7 cellular contexts compared by ENCODE assay signal in genomic region chr16:28375115-28375514, GRCh38. TPM values are rescaled to one million over a fixed set of nuclear protein-coding genes. Genes with fewer than 3 reads are reported as not detected.
A peak's percentile ranks its signal among the peaks of the same experiment; 100 is the strongest.
DNase-seq lines count a peak whose midpoint lies in the region; ATAC-seq, FAIRE-seq and TF ChIP-seq lines count a peak whose summit lies in the region.
"Not testable (repeated sequence)": the region's sequence is repeated elsewhere in the genome, so short reads cannot be mapped to it uniquely, and the experiment has no call there.

No MANE protein-coding gene starts in this region.

- not testable (repeated sequence) for H3K9me3 ChIP-seq in GM12878 (replicated peaks; ENCODE audit: control insufficient read depth, insufficient read depth, low read length); lower lobe of right lung; prostate gland

- H3K4me3 ChIP-seq in GM23338, GM12878, lower lobe of right lung, prostate gland: not testable (repeated sequence)

- H3K36me3 ChIP-seq in GM23338 (ENCODE audit: insufficient read depth); GM12878 (ENCODE audit: control insufficient read depth in 2 of 2, insufficient read depth in 2 of 2, low read length in 1 of 2); lower lobe of right lung; prostate gland: not testable (repeated sequence)

- not testable (repeated sequence) for H3K27me3 Mint-ChIP-seq in GM23338 (ENCODE audit: insufficient read depth, low read depth, poor library complexity); activated CD8-positive, alpha-beta T cell treated with anti-CD3 and anti-CD28 coated beads, Interleukin-2, amount 10 ng/mL, durations not matched to agents 7 days and 5 days (ENCODE audit: low read depth)

- not testable (repeated sequence) for H3K9me3 Mint-ChIP-seq in GM23338; activated CD8-positive, alpha-beta T cell treated with anti-CD3 and anti-CD28 coated beads, Interleukin-2, amount 10 ng/mL, durations not matched to agents 7 days and 5 days (ENCODE audit: insufficient read depth)

- not testable (repeated sequence) for TF ChIP-seq POLR2A in GM12878 (IDR thresholded peaks at IDR 0.05; ENCODE audit: low read depth, low read length); prostate gland (IDR thresholded peaks at IDR 0.05)

- not testable (repeated sequence) for DNase-seq in GM23338 (ENCODE audit: low spot score); GM12878 (ENCODE audit: low read depth, low spot score); Right ventricle myocardium superior; lower lobe of right lung
- peak; percentile 19 for DNase-seq in activated CD8-positive, alpha-beta T cell treated with anti-CD3 and anti-CD28 coated beads, Interleukin-2, amount 10 ng/mL, durations not matched to agents 7 days and 5 days
- DNase-seq in prostate gland (ENCODE audit: low spot score): peak; percentile 4

- H3F3A ChIP-seq in GM23338 (replicated peaks; ENCODE audit: low read depth): not testable (repeated sequence)

- in situ Hi-C loops in GM12878 (cut with MboI): not testable (repeated sequence)

- H3K4me2 ChIP-seq in GM23338; GM12878 (ENCODE audit: control insufficient read depth, insufficient read depth): not testable (repeated sequence)

- SMC1A ChIA-PET in GM12878 (lab: Charles Lee; ENCODE audit: uncharacterized antibody, unreplicated experiment): not testable (repeated sequence)

- H3K4me3 Mint-ChIP-seq in GM23338; activated CD8-positive, alpha-beta T cell treated with anti-CD3 and anti-CD28 coated beads, Interleukin-2, amount 10 ng/mL, durations not matched to agents 7 days and 5 days: not testable (repeated sequence)

- not testable (repeated sequence) for TF ChIP-seq RAD21 in GM12878 (IDR thresholded peaks at IDR 0.05; ENCODE audit: insufficient read depth, low read depth, low read length)

- H3K27ac ChIP-seq in GM23338 (ENCODE audit: low read depth); GM12878 (ENCODE audit: control insufficient read depth, insufficient read depth); lower lobe of right lung; prostate gland: not testable (repeated sequence)

- CTCF ChIA-PET in activated CD8-positive, alpha-beta T cell treated with anti-CD3 and anti-CD28 coated beads, Interleukin-2, amount 10 ng/mL, durations not matched to agents 7 days and 5 days (lab: Charles Lee); GM12878 (lab: Yijun Ruan, JAX): not testable (repeated sequence)

- H3K27ac Mint-ChIP-seq in GM23338; activated CD8-positive, alpha-beta T cell treated with anti-CD3 and anti-CD28 coated beads, Interleukin-2, amount 10 ng/mL, durations not matched to agents 7 days and 5 days: not testable (repeated sequence)

- intact Hi-C loops in GM12878 (cut with micrococcal nuclease; ENCODE audit: unreplicated experiment); Right ventricle myocardium superior (cut with DNase I); lower lobe of right lung (cut with DNase I); prostate gland (cut with DNase I): not testable (repeated sequence)

- H3K79me2 ChIP-seq in GM23338 (replicated peaks; ENCODE audit: insufficient read depth); GM12878 (ENCODE audit: control insufficient read depth, insufficient read depth, low read length): not testable (repeated sequence)

- not testable (repeated sequence) for H2AFZ ChIP-seq in GM23338; GM12878 (ENCODE audit: control insufficient read depth, low read depth, low read length)

- not testable (repeated sequence) for FAIRE-seq in GM12878 (lab: Jason Lieb, UNC)

- H3K36me3 Mint-ChIP-seq in GM23338 (ENCODE audit: low read depth); activated CD8-positive, alpha-beta T cell treated with anti-CD3 and anti-CD28 coated beads, Interleukin-2, amount 10 ng/mL, durations not matched to agents 7 days and 5 days (ENCODE audit: low read depth): not testable (repeated sequence)

- WGBS in GM12878 (ENCODE audit: insufficient coverage, insufficient replicate concordance, low lambda C conversion rate, missing lambda C conversion rate): 0% methylated on average over 2 of the region's 8 CpGs
- no CpG with 5 or more reads among the region's 8 CpGs for WGBS in prostate gland

- RAD21 ChIA-PET in GM12878 (lab: Charles Lee; ENCODE audit: unreplicated experiment): not testable (repeated sequence)

- H3K9me2 ChIP-seq in GM23338 (ENCODE audit: insufficient read depth): not testable (repeated sequence)

- H3K4me1 ChIP-seq in GM23338 (ENCODE audit: insufficient read depth); GM12878 (ENCODE audit: control insufficient read depth, insufficient read depth, low read length); lower lobe of right lung; prostate gland (replicated peaks): not testable (repeated sequence)

- not testable (repeated sequence) for H3K27me3 ChIP-seq in GM23338 (ENCODE audit: insufficient read depth); GM12878 (replicated peaks in 1 of 2; ENCODE audit: control insufficient read depth in 2 of 2, insufficient read depth in 2 of 2, low read length in 1 of 2); lower lobe of right lung (ENCODE audit: low read depth); prostate gland (replicated peaks; ENCODE audit: insufficient read depth)

- POLR2A ChIA-PET in activated CD8-positive, alpha-beta T cell treated with anti-CD3 and anti-CD28 coated beads, Interleukin-2, amount 10 ng/mL, durations not matched to agents 7 days and 5 days (lab: Charles Lee); GM12878 (lab: Charles Lee): not testable (repeated sequence)

- H3K9ac ChIP-seq in GM12878 (ENCODE audit: control insufficient read depth, insufficient read depth, low read length): not testable (repeated sequence)

- ATAC-seq in GM23338 (peak; percentile 86), SK-N-SH treated with all-trans-retinoic acid at 6 μM for 48 hours (peak; percentile 67), GM12878 (peak; percentile 77), Right ventricle myocardium superior (ENCODE audit: poor library complexity) (peak; percentile 53), lower lobe of right lung (peak; percentile 77 to 79)
- ATAC-seq in activated CD8-positive, alpha-beta T cell treated with anti-CD3 and anti-CD28 coated beads, Interleukin-2, amount 10 ng/mL, durations not matched to agents 7 days and 5 days: peak; percentile 63

- not testable (repeated sequence) for TF ChIP-seq CTCF in GM23338 (conservative IDR thresholded peaks at IDR 0.05; ENCODE audit: low read depth in 2 of 2); GM12878 (IDR thresholded peaks at IDR 0.05 in 2 of 3, conservative IDR thresholded peaks at IDR 0.05 in 1 of 3; ENCODE audit: control insufficient read depth in 2 of 3, extremely low read depth in 1 of 3, insufficient read depth in 1 of 3, low read depth in 3 of 3, low read length in 3 of 3); lower lobe of right lung (IDR thresholded peaks at IDR 0.05); prostate gland (IDR thresholded peaks at IDR 0.05)

- H4K20me1 ChIP-seq in GM23338 (replicated peaks; ENCODE audit: insufficient read depth); GM12878 (ENCODE audit: control insufficient read depth, insufficient read depth): not testable (repeated sequence)

- H3K4me1 Mint-ChIP-seq in GM23338; activated CD8-positive, alpha-beta T cell treated with anti-CD3 and anti-CD28 coated beads, Interleukin-2, amount 10 ng/mL, durations not matched to agents 7 days and 5 days (ENCODE audit: low read depth): not testable (repeated sequence)

- BruUV-seq in GM12878 (replicated peaks; lab: Mats Ljungman, UMichigan): not testable (repeated sequence)

- not testable (repeated sequence) for TF ChIP-seq EP300 in GM12878 (IDR thresholded peaks at IDR 0.05; ENCODE audit: borderline replicate concordance in 1 of 2, control insufficient read depth in 1 of 2, low read depth in 2 of 2, low read length in 2 of 2)

RNA-seq across cellular contexts. Expression of gene NPIPB6, which starts 11.8 kb away (rescaled TPM):
- total RNA-seq in GM23338 (2014; rRNA removed; shearing (Covaris generic)): 1.5 TPM in 1 of 2 replicates, not detected in the other
- 1.8 and 3.0 TPM in 2 replicates for polyA plus RNA-seq in GM23338 (2016; fragmentation: Nextera tagmentation; extraction: Ambion mirVana)
- total RNA-seq in activated CD8-positive, alpha-beta T cell treated with anti-CD3 and anti-CD28 coated beads, Interleukin-2, amount 10 ng/mL, durations not matched to agents 7 days and 5 days: 1 to 10 TPM in 1 of 2 experiments, under 1 TPM in 1; 0.99 to 1.8 TPM
- 23.9 and 25.0 TPM in 2 replicates for total RNA-seq in GM12878 (2013; cell fraction: nucleolus; rRNA removed)
- total RNA-seq in GM12878 (2014; rRNA removed): 0.68 and 1.3 TPM in 2 replicates
- total RNA-seq in GM12878 (2014; rRNA removed; fragmentation: Illumina TruSeq; extraction: Trizol): 0.31 TPM in 1 of 2 replicates, not detected in the other
- total RNA-seq in GM12878 (2021): 0.44 and 1.2 TPM in 2 replicates
- polyA plus RNA-seq in GM12878 (2011; ENCODE audit: low read depth): 0.17 TPM
- 0.45 and 0.76 TPM in 2 replicates for polyA plus RNA-seq in GM12878 (2011; rRNA removed)
- 0.22 and 0.40 TPM in 2 replicates for polyA plus RNA-seq in GM12878 (2011; cell fraction: cytosol; rRNA removed)
- 1.2 and 1.9 TPM in 2 replicates for polyA plus RNA-seq in GM12878 (2011; cell fraction: nucleus; rRNA removed)
- 0.28 and 0.81 TPM in 2 replicates for polyA plus RNA-seq in GM12878 (2012)
- polyA plus RNA-seq in GM12878 (2014; fragmentation: Illumina TruSeq; extraction: Trizol): 1.9 TPM in 1 of 2 replicates, not detected in the other
- polyA plus RNA-seq in GM12878 (2014; fragmentation: Nextera tagmentation; extraction: Ambion mirVana): not detected
- 0.55 TPM in 1 of 2 replicates, not detected in the other for polyA plus RNA-seq in GM12878 (2014; rRNA removed)
- under 1 TPM in 1 of 2 experiments, not detected in 1; 0.24 TPM for polyA plus RNA-seq in GM12878 (2016; fragmentation: Nextera tagmentation; extraction: Ambion mirVana)
- 1.5 TPM in 1 of 2 replicates, not detected in the other for polyA minus RNA-seq in GM12878 (2011; rRNA and poly(A)+ RNA removed)
- polyA minus RNA-seq in GM12878 (2011; cell fraction: cytosol; rRNA and poly(A)+ RNA removed): 0.62 TPM in 1 of 2 replicates, not detected in the other
- 0.86 and 2.5 TPM in 2 replicates for polyA minus RNA-seq in GM12878 (2011; cell fraction: nucleus; rRNA and poly(A)+ RNA removed)
- 0.48 TPM for total RNA-seq in Right ventricle myocardium superior
- total RNA-seq in lower lobe of right lung: not detected
- 1 to 10 TPM; 2.7 to 3.1 TPM for total RNA-seq in prostate gland

RNA-seq across cellular contexts. Expression of gene EIF3CL, which starts 28.5 kb away (rescaled TPM):
- total RNA-seq in GM23338 (2014; rRNA removed; shearing (Covaris generic)): 323 and 339 TPM in 2 replicates
- polyA plus RNA-seq in GM23338 (2016; fragmentation: Nextera tagmentation; extraction: Ambion mirVana) (0.68 and 1.8 TPM in 2 replicates), GM12878 (2011; rRNA removed) (31.1 and 67.2 TPM in 2 replicates), GM12878 (2014; fragmentation: Illumina TruSeq; extraction: Trizol) (17.3 and 66.1 TPM in 2 replicates), GM12878 (2014; fragmentation: Nextera tagmentation; extraction: Ambion mirVana) (1 to 10 TPM; 2.7 to 8.3 TPM), GM12878 (2014; rRNA removed) (70.3 and 81.2 TPM in 2 replicates), GM12878 (2016; fragmentation: Nextera tagmentation; extraction: Ambion mirVana) (1 to 10 TPM in 1 of 2 experiments, not detected in 1; 1.7 TPM)
- total RNA-seq in activated CD8-positive, alpha-beta T cell treated with anti-CD3 and anti-CD28 coated beads, Interleukin-2, amount 10 ng/mL, durations not matched to agents 7 days and 5 days: 10 to 100 TPM; 58.8 to 62.8 TPM
- total RNA-seq in GM12878 (2013; cell fraction: nucleolus; rRNA removed): 44.0 and 57.7 TPM in 2 replicates
- total RNA-seq in GM12878 (2014; rRNA removed) (70.2 and 93.6 TPM in 2 replicates), GM12878 (2014; rRNA removed; fragmentation: Illumina TruSeq; extraction: Trizol) (50.1 and 52.6 TPM in 2 replicates), GM12878 (2021) (60.0 and 63.7 TPM in 2 replicates), Right ventricle myocardium superior (24.7 TPM), lower lobe of right lung (17.5 TPM), prostate gland (100 to 1,000 TPM; 155 to 261 TPM)
- 12.7 TPM for polyA plus RNA-seq in GM12878 (2011; ENCODE audit: low read depth)
- 193 and 204 TPM in 2 replicates for polyA plus RNA-seq in GM12878 (2011; cell fraction: cytosol; rRNA removed)
- 141 and 159 TPM in 2 replicates for polyA plus RNA-seq in GM12878 (2011; cell fraction: nucleus; rRNA removed)
- polyA plus RNA-seq in GM12878 (2012): 18.7 and 30.1 TPM in 2 replicates
- polyA minus RNA-seq in GM12878 (2011; rRNA and poly(A)+ RNA removed): 241 and 253 TPM in 2 replicates
- polyA minus RNA-seq in GM12878 (2011; cell fraction: cytosol; rRNA and poly(A)+ RNA removed): 57.5 and 68.9 TPM in 2 replicates
- 49.1 and 79.1 TPM in 2 replicates for polyA minus RNA-seq in GM12878 (2011; cell fraction: nucleus; rRNA and poly(A)+ RNA removed)
